In genomic region chr12:24012528-24012927, GRCh38 we compare ENCODE assay signal across 13 cellular contexts.
DNase-seq lines count a peak whose midpoint lies in the region; ATAC-seq, FAIRE-seq and TF ChIP-seq lines count a peak whose summit lies in the region.
"Had no signal": no experiment of that assay in that cellular context is flagged by ENCODE, and none has a peak within 500 bp of the region (broad histone marks: within the 10 kb centered on the region; RNA-seq: fewer than 3 reads in every experiment).

No MANE protein-coding gene starts in this region.

- H3K4me1 ChIP-seq in Caco-2 (no peaks in the 10 kb centered on the region), astrocyte (ENCODE audit: insufficient read depth, low read length) (no peaks in the 10 kb centered on the region), PC-9 (replicated peaks; ENCODE audit: insufficient read depth) (no peaks in the 10 kb centered on the region)
- H3K4me1 ChIP-seq: right atrium auricular region had no signal

- TF ChIP-seq CTCF in Caco-2 (IDR thresholded peaks at IDR 0.05; ENCODE audit: insufficient read depth in 1 of 2, low read depth in 1 of 2, low read length in 1 of 2, severe bottlenecking in 1 of 2, unreplicated experiment in 1 of 2) (peak; percentile 48 to 68), astrocyte (IDR thresholded peaks at IDR 0.05; ENCODE audit: insufficient read depth, low read depth, low read length) (peak; percentile 23), PC-9 (conservative IDR thresholded peaks at IDR 0.05) (no peak)

- CTCF ChIA-PET in Caco-2 (lab: Charles Lee) (interaction anchor here (1.0 to 1.2 kb wide), 2 partner anchors 243 to 766 kb away, joined by 3 read pairs; no protein-coding TSS in a partner anchor), PC-9 (lab: Charles Lee) (no interaction called here)

- no peaks in the 10 kb centered on the region for H3F3A ChIP-seq in PC-9 (ENCODE audit: insufficient read depth, low read depth)

- H3K4me3 ChIP-seq in Caco-2 (ENCODE audit: low read depth, low read length) (no peak overlapping the region), astrocyte (ENCODE audit: insufficient read depth, low read depth, low read length) (no peak overlapping the region), PC-9 (no peak overlapping the region)
- H3K4me3 ChIP-seq: right atrium auricular region had no signal

- H3K4me3 Mint-ChIP-seq in Caco-2 (ENCODE audit: unreplicated experiment): no peak overlapping the region
- H3K4me3 Mint-ChIP-seq in astrocyte (ENCODE audit: unreplicated experiment): no peak overlapping the region
- H3K4me3 Mint-ChIP-seq: CD4-positive, CD25-positive, alpha-beta regulatory T cell had no signal

- intact Hi-C loops in Caco-2 (cut with micrococcal nuclease; ENCODE audit: unreplicated experiment) (loop anchor here (1.0 to 10.0 kb wide), 6 partner anchors 262 to 824 kb away; no protein-coding TSS in a partner anchor), PC-9 (cut with micrococcal nuclease; ENCODE audit: unreplicated experiment) (no loop called here)

- H3K27ac ChIP-seq in astrocyte (ENCODE audit: low read depth, low read length) (no peak overlapping the region), PC-9 (no peak overlapping the region)
- H3K27ac ChIP-seq: right atrium auricular region had no signal

- H3K36me3 ChIP-seq in Caco-2 (ENCODE audit: control insufficient read depth, insufficient read depth, low read length) (no peaks in the 10 kb centered on the region), astrocyte (ENCODE audit: insufficient read depth, low read length) (no peaks in the 10 kb centered on the region), PC-9 (ENCODE audit: low read depth) (no peaks in the 10 kb centered on the region)
- H3K36me3 ChIP-seq: right atrium auricular region had no signal

- H3K9me2 ChIP-seq in PC-9 (ENCODE audit: insufficient read depth): no peaks in the 10 kb centered on the region; the same call in 1 of the 2 replicates

- H3K27me3 ChIP-seq in Caco-2 (replicated peaks; ENCODE audit: control insufficient read depth, insufficient read depth, low read length) (no peaks in the 10 kb centered on the region), astrocyte (ENCODE audit: insufficient read depth, low read length) (no peaks in the 10 kb centered on the region), PC-9 (ENCODE audit: insufficient read depth, low read depth) (peaks cover 13% of the 10 kb centered on the region; the same call in 1 of the 2 replicates)
- H3K27me3 ChIP-seq: right atrium auricular region had no signal

- H3K4me1 Mint-ChIP-seq in Caco-2 (ENCODE audit: low read depth, unreplicated experiment): no peaks in the 10 kb centered on the region
- H3K4me1 Mint-ChIP-seq in astrocyte (ENCODE audit: low read depth, unreplicated experiment): peaks cover 2% of the 10 kb centered on the region
- H3K4me1 Mint-ChIP-seq: CD4-positive, CD25-positive, alpha-beta regulatory T cell had no signal

- ATAC-seq in HG03108 (IDR thresholded peaks at IDR 0.05; ENCODE audit: unreplicated experiment): no peak

- no peak overlapping the region for H3K27ac Mint-ChIP-seq in Caco-2 (ENCODE audit: unreplicated experiment)
- no peak overlapping the region for H3K27ac Mint-ChIP-seq in astrocyte (ENCODE audit: unreplicated experiment)
- H3K27ac Mint-ChIP-seq: CD4-positive, CD25-positive, alpha-beta regulatory T cell had no signal

- H3K9ac ChIP-seq in astrocyte (ENCODE audit: low read length): no peak overlapping the region

- H3K27me3 Mint-ChIP-seq in Caco-2 (ENCODE audit: insufficient read depth, unreplicated experiment) (no peaks in the 10 kb centered on the region), astrocyte (ENCODE audit: low read depth, unreplicated experiment) (no peaks in the 10 kb centered on the region)
- H3K27me3 Mint-ChIP-seq: CD4-positive, CD25-positive, alpha-beta regulatory T cell had no signal

- no peak for FAIRE-seq in astrocyte (lab: Jason Lieb, UNC)

- H4K20me1 ChIP-seq in astrocyte (ENCODE audit: insufficient read depth, low read length) (no peaks in the 10 kb centered on the region), PC-9 (ENCODE audit: insufficient read depth) (no peaks in the 10 kb centered on the region)

- no TSS peak for BruUV-seq in Caco-2 (replicated peaks; lab: Mats Ljungman, UMichigan)
- no TSS peak for BruUV-seq in PC-9 (replicated peaks; lab: Mats Ljungman, UMichigan)

- H2AFZ ChIP-seq in astrocyte (ENCODE audit: low read depth, low read length): no peak overlapping the region
- no peak overlapping the region for H2AFZ ChIP-seq in PC-9

- peaks cover 4% of the 10 kb centered on the region for H3K9me3 Mint-ChIP-seq in Caco-2 (ENCODE audit: unreplicated experiment)
- H3K9me3 Mint-ChIP-seq in astrocyte (ENCODE audit: unreplicated experiment): no peaks in the 10 kb centered on the region

- no peaks in the 10 kb centered on the region for H3K9me3 ChIP-seq in Caco-2
- no peaks in the 10 kb centered on the region for H3K9me3 ChIP-seq in astrocyte (ENCODE audit: insufficient read depth, low read depth, low read length)
- H3K9me3 ChIP-seq in PC-9 (ENCODE audit: insufficient read depth, low read depth): no peaks in the 10 kb centered on the region
- H3K9me3 ChIP-seq: right atrium auricular region had no signal

- H3K79me2 ChIP-seq in astrocyte (ENCODE audit: insufficient read depth, low read length) (no peaks in the 10 kb centered on the region), PC-9 (ENCODE audit: low read depth) (no peaks in the 10 kb centered on the region)

- DNase-seq in Caco-2: peak in 1 of 2 experiments; percentile 47
- DNase-seq in HuH-7 (ENCODE audit: low spot score): peak; percentile 9
- no peak for DNase-seq in astrocyte (ENCODE audit: low read depth)
- peak; percentile 39 for DNase-seq in kidney glomerular epithelial cell (lab: John Stamatoyannopoulos, UW)
- no peak for DNase-seq in iPS-NIHi7 (ENCODE audit: extremely low spot score)
- no peak for DNase-seq in occipital lobe (lab: John Stamatoyannopoulos, UW)
- DNase-seq in PC-9: no peak
- DNase-seq: activated CD4-positive, alpha-beta T cell treated with anti-CD3 and anti-CD28 coated beads for 4 hours; aorta; CD4-positive, CD25-positive, alpha-beta regulatory T cell; NCI-H1048 had no signal

- H3K36me3 Mint-ChIP-seq in Caco-2 (ENCODE audit: insufficient read depth, unreplicated experiment) (no peaks in the 10 kb centered on the region), astrocyte (ENCODE audit: low read depth, unreplicated experiment) (no peaks in the 10 kb centered on the region)
- H3K36me3 Mint-ChIP-seq: CD4-positive, CD25-positive, alpha-beta regulatory T cell had no signal

- POLR2A ChIA-PET in Caco-2 (lab: Charles Lee) (no interaction called here), PC-9 (lab: Charles Lee; ENCODE audit: unreplicated experiment) (no interaction called here)

- H3K4me2 ChIP-seq in astrocyte (ENCODE audit: low read length) (no peak overlapping the region), PC-9 (no peak overlapping the region)

Comparison
In these comparisons a context has a peak if more than half of its experiments do, and no peak if none do; other contexts are left out.
1. DNase-seq: peak in HuH-7 (single experiment) and kidney glomerular epithelial cell (single experiment); none in astrocyte (single experiment), iPS-NIHi7 (single experiment), occipital lobe (single experiment) and PC-9 (0 of 2).